ENCODE assay signal across 10 cellular contexts in genomic region chr4:139978692-139979091, GRCh38.
DNase-seq lines count a peak whose midpoint lies in the region; ATAC-seq and TF ChIP-seq lines count a peak whose summit lies in the region.
"Had no signal": no experiment of that assay in that cellular context is flagged by ENCODE, and none has a peak within 500 bp of the region (broad histone marks: within the 10 kb centered on the region; RNA-seq: fewer than 3 reads in every experiment).

No MANE protein-coding gene starts in this region.

- H3K9me3 Mint-ChIP-seq in activated T-helper 1 cell treated with anti-CD3 and anti-CD28 coated beads, Interleukin-12 subunit alpha, Interleukin-12 subunit beta, Interleukin-2, Interleukin-4 antibody, amounts not matched to agents 30 ng/mL and 10 ng/mL and 1 ng/mL, durations not matched to agents 14 hours and 24 hours and 36 hours = no peaks in the 10 kb centered on the region
- H3K9me3 Mint-ChIP-seq: activated naive CD4-positive, alpha-beta T cell treated with anti-CD3 and anti-CD28 coated beads, Interleukin-2, amount 50 U/mL, for 24 hours had no signal

- peak; percentile 77 for DNase-seq in GM06990 (ENCODE audit: extremely low read depth, insufficient read length)
- DNase-seq in activated T-helper 1 cell treated with anti-CD3 and anti-CD28 coated beads, Interleukin-12 subunit alpha, Interleukin-12 subunit beta, Interleukin-2, Interleukin-4 antibody, amounts not matched to agents 30 ng/mL and 10 ng/mL and 1 ng/mL, durations not matched to agents 14 hours and 24 hours and 36 hours (ENCODE audit: low spot score) = no peak
- DNase-seq in NCI-H1930 (lab: John Stamatoyannopoulos, UW) = no peak
- DNase-seq in lower leg skin (ENCODE audit: low spot score in 2 of 2) = no peak
- DNase-seq in NCI-H187 treated with DMSO at 0.1 percent for 48 hours (lab: John Stamatoyannopoulos, UW) = no peak
- DNase-seq in activated CD8-positive, alpha-beta memory T cell treated with anti-CD3 and anti-CD28 coated beads for 24 hours = no peak

- intact Hi-C loops in activated T-helper 1 cell treated with anti-CD3 and anti-CD28 coated beads, Interleukin-12 subunit alpha, Interleukin-12 subunit beta, Interleukin-2, Interleukin-4 antibody, amounts not matched to agents 30 ng/mL and 10 ng/mL and 1 ng/mL, durations not matched to agents 14 hours and 24 hours and 36 hours (cut with micrococcal nuclease) = loop anchor here (1.0 to 5.0 kb wide), 4 partner anchors 11 to 120 kb away; no protein-coding TSS in a partner anchor
- intact Hi-C loops in lower leg skin (cut with DNase I; ENCODE audit: low total_unique reads) = no loop called here

- peaks cover 2% of the 10 kb centered on the region for H3K36me3 Mint-ChIP-seq in activated T-helper 1 cell treated with anti-CD3 and anti-CD28 coated beads, Interleukin-12 subunit alpha, Interleukin-12 subunit beta, Interleukin-2, Interleukin-4 antibody, amounts not matched to agents 30 ng/mL and 10 ng/mL and 1 ng/mL, durations not matched to agents 14 hours and 24 hours and 36 hours (ENCODE audit: low read depth)

- no peak for TF ChIP-seq POLR2A in lower leg skin (IDR thresholded peaks at IDR 0.05)

- no peak overlapping the region for H3K4me3 ChIP-seq in GM06990 (replicated peaks; ENCODE audit: low read depth, low read length)
- H3K4me3 ChIP-seq in lower leg skin (ENCODE audit: low read depth, poor library complexity, severe bottlenecking) = no peak overlapping the region
- H3K4me3 ChIP-seq: thoracic aorta had no signal

- TF ChIP-seq CTCF in GM06990 (IDR thresholded peaks at IDR 0.05; ENCODE audit: insufficient read depth, low read length, poor library complexity, severe bottlenecking) (no peak), lower leg skin (IDR thresholded peaks at IDR 0.05) (no peak)

- ATAC-seq in GM19372 (IDR thresholded peaks at IDR 0.05; ENCODE audit: low read depth, unreplicated experiment) (peak; percentile 69), HG03280 (IDR thresholded peaks at IDR 0.05; ENCODE audit: unreplicated experiment) (peak; percentile 94)

- H3K4me1 Mint-ChIP-seq in activated T-helper 1 cell treated with anti-CD3 and anti-CD28 coated beads, Interleukin-12 subunit alpha, Interleukin-12 subunit beta, Interleukin-2, Interleukin-4 antibody, amounts not matched to agents 30 ng/mL and 10 ng/mL and 1 ng/mL, durations not matched to agents 14 hours and 24 hours and 36 hours (ENCODE audit: low read depth) = peaks cover 42% of the 10 kb centered on the region

- H3K27me3 ChIP-seq in GM06990 (replicated peaks; ENCODE audit: control insufficient read depth, insufficient read depth, low read length) = no peaks in the 10 kb centered on the region

- no peak overlapping the region for H3K27ac Mint-ChIP-seq in activated T-helper 1 cell treated with anti-CD3 and anti-CD28 coated beads, Interleukin-12 subunit alpha, Interleukin-12 subunit beta, Interleukin-2, Interleukin-4 antibody, amounts not matched to agents 30 ng/mL and 10 ng/mL and 1 ng/mL, durations not matched to agents 14 hours and 24 hours and 36 hours
- H3K27ac Mint-ChIP-seq: activated naive CD4-positive, alpha-beta T cell treated with anti-CD3 and anti-CD28 coated beads, Interleukin-2, amount 50 U/mL, for 24 hours had no signal

- no peaks in the 10 kb centered on the region for H3K36me3 ChIP-seq in GM06990 (ENCODE audit: control insufficient read depth, insufficient read depth, low read length)
- H3K36me3 ChIP-seq: thoracic aorta had no signal

- WGBS in lower leg skin, 2 donors = 73 to 79% methylated on average over 2 of the region's 2 CpGs

- peak overlapping the region; percentile 38 for H3K4me3 Mint-ChIP-seq in activated T-helper 1 cell treated with anti-CD3 and anti-CD28 coated beads, Interleukin-12 subunit alpha, Interleukin-12 subunit beta, Interleukin-2, Interleukin-4 antibody, amounts not matched to agents 30 ng/mL and 10 ng/mL and 1 ng/mL, durations not matched to agents 14 hours and 24 hours and 36 hours
- H3K4me3 Mint-ChIP-seq: activated naive CD4-positive, alpha-beta T cell treated with anti-CD3 and anti-CD28 coated beads, Interleukin-2, amount 50 U/mL, for 24 hours had no signal

- H3K27me3 Mint-ChIP-seq in activated T-helper 1 cell treated with anti-CD3 and anti-CD28 coated beads, Interleukin-12 subunit alpha, Interleukin-12 subunit beta, Interleukin-2, Interleukin-4 antibody, amounts not matched to agents 30 ng/mL and 10 ng/mL and 1 ng/mL, durations not matched to agents 14 hours and 24 hours and 36 hours (ENCODE audit: insufficient read depth) = no peaks in the 10 kb centered on the region
- H3K27me3 Mint-ChIP-seq: activated naive CD4-positive, alpha-beta T cell treated with anti-CD3 and anti-CD28 coated beads, Interleukin-2, amount 50 U/mL, for 24 hours had no signal
